In the genomic region with DNA sequence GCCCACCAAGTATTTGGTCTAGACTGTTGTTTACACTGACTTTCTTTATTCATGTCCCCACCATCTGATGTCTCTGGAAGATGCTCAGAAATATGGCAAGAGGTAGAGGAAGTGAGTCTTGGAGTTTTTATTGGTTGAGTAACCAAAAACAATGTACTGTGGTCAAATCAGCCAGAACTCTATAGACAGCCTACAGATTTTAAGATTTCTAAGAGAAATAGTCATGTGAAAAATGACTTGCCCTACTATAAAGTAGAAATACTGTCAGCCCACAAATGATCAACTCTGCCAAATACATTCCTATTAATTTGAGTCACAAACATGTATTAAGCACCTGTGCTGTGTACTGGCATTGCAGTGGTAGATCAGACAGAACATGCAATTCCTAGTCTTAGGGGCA, we compare ENCODE assay signal across 27 cellular contexts.
DNase-seq lines count a peak whose midpoint lies in the region; ATAC-seq and TF ChIP-seq lines count a peak whose summit lies in the region.
"Had no signal": no experiment of that assay in that cellular context is flagged by ENCODE, and none has a peak within 500 bp of the region (broad histone marks: within the 10 kb centered on the region; RNA-seq: fewer than 3 reads in every experiment).

No MANE protein-coding gene starts in this region.

- peaks cover 40% of the 10 kb centered on the region for H3K4me1 Mint-ChIP-seq in HFFc6 (ENCODE audit: low read depth)
- H3K4me1 Mint-ChIP-seq: activated CD4-positive, alpha-beta memory T cell treated with anti-CD3 and anti-CD28 coated beads, Interleukin-2, amount 10 ng/mL, durations not matched to agents 7 days and 5 days; naive B cell had no signal

- no peaks in the 10 kb centered on the region for H3K27me3 ChIP-seq in sigmoid colon
- H3K27me3 ChIP-seq in gastrocnemius medialis = no peaks in the 10 kb centered on the region
- H3K27me3 ChIP-seq: ascending aorta, SJSA1, transverse colon had no signal

- H3K27ac Mint-ChIP-seq in HFFc6 = peak overlapping the region; percentile 16; the same call in 1 of the 2 replicates
- H3K27ac Mint-ChIP-seq: activated CD4-positive, alpha-beta memory T cell treated with anti-CD3 and anti-CD28 coated beads, Interleukin-2, amount 10 ng/mL, durations not matched to agents 7 days and 5 days; activated T-cell treated with anti-CD3 and anti-CD28 coated beads, Interleukin-2, amount 50 U/mL, for 24 hours; effector memory CD8-positive, alpha-beta T cell; naive B cell; stimulated activated naive CD8-positive, alpha-beta T cell treated with anti-CD3 and anti-CD28 coated beads, Interleukin-15, Interleukin-2, amounts not matched to agents 100 ng/mL and 50 ng/mL, for 24 hours; WTC11 had no signal

- H3K9me3 Mint-ChIP-seq in HFFc6 = no peaks in the 10 kb centered on the region
- H3K9me3 Mint-ChIP-seq: activated CD4-positive, alpha-beta memory T cell treated with anti-CD3 and anti-CD28 coated beads, Interleukin-2, amount 10 ng/mL, durations not matched to agents 7 days and 5 days; activated T-cell treated with anti-CD3 and anti-CD28 coated beads, Interleukin-2, amount 50 U/mL, for 24 hours; stimulated activated naive CD8-positive, alpha-beta T cell treated with anti-CD3 and anti-CD28 coated beads, Interleukin-15, Interleukin-2, amounts not matched to agents 100 ng/mL and 50 ng/mL, for 24 hours had no signal

- no peak overlapping the region for H3K27ac ChIP-seq in sigmoid colon
- no peak overlapping the region for H3K27ac ChIP-seq in gastrocnemius medialis
- H3K27ac ChIP-seq: ascending aorta, KMS-11, parathyroid adenoma, SJSA1, transverse colon had no signal

- TF ChIP-seq CTCF in HFFc6 (IDR thresholded peaks at IDR 0.05) = no peak
- no peak for TF ChIP-seq CTCF in sigmoid colon (IDR thresholded peaks at IDR 0.05)
- no peak for TF ChIP-seq CTCF in gastrocnemius medialis (IDR thresholded peaks at IDR 0.05 in 4 of 5, conservative IDR thresholded peaks at IDR 0.05 in 1 of 5)

- H3K4me3 ChIP-seq in sigmoid colon (no peak overlapping the region), gastrocnemius medialis (no peak overlapping the region)
- H3K4me3 ChIP-seq: ascending aorta, SJSA1, transverse colon had no signal

- H3K4me3 Mint-ChIP-seq in HFFc6 = no peak overlapping the region
- H3K4me3 Mint-ChIP-seq: activated CD4-positive, alpha-beta memory T cell treated with anti-CD3 and anti-CD28 coated beads, Interleukin-2, amount 10 ng/mL, durations not matched to agents 7 days and 5 days; activated T-cell treated with anti-CD3 and anti-CD28 coated beads, Interleukin-2, amount 50 U/mL, for 24 hours; effector memory CD8-positive, alpha-beta T cell; naive B cell; stimulated activated naive CD8-positive, alpha-beta T cell treated with anti-CD3 and anti-CD28 coated beads, Interleukin-15, Interleukin-2, amounts not matched to agents 100 ng/mL and 50 ng/mL, for 24 hours; WTC11 had no signal

- no peaks in the 10 kb centered on the region; the same call in 1 of the 2 replicates for H3K36me3 Mint-ChIP-seq in HFFc6 (ENCODE audit: low read depth)
- H3K36me3 Mint-ChIP-seq: naive B cell, WTC11 had no signal

- peak; percentile 31 for DNase-seq in GM03348 (ENCODE audit: low spot score)
- DNase-seq in HFFc6 = peak; percentile 60
- DNase-seq in astrocyte of the hippocampus (ENCODE audit: low read depth, low spot score) = peak; percentile 11
- peak; percentile 28 for DNase-seq in kidney glomerular epithelial cell (lab: John Stamatoyannopoulos, UW)
- DNase-seq in NCI-H774 (lab: John Stamatoyannopoulos, UW) = no peak
- no peak for DNase-seq in sigmoid colon
- no peak for DNase-seq in NCI-H1436 (lab: John Stamatoyannopoulos, UW)
- no peak for DNase-seq in gastrocnemius medialis
- DNase-seq: activated CD4-positive, alpha-beta memory T cell treated with anti-CD3 and anti-CD28 coated beads, Interleukin-2, amount 10 ng/mL, durations not matched to agents 7 days and 5 days; activated naive CD4-positive, alpha-beta T cell treated with anti-CD3 and anti-CD28 coated beads, Interleukin-2, amount 50 U/mL, for 16 hours; activated T-cell treated with anti-CD3 and anti-CD28 coated beads, Interleukin-2, amount 50 U/mL, for 24 hours; AML-193; COR-L47; effector memory CD8-positive, alpha-beta T cell; hypothalamus; mesenchymal stem cell; naive B cell; NCI-H748 treated with DMSO at 0.1 percent for 48 hours; stimulated activated CD4-positive, alpha-beta T cell treated with anti-CD3 and anti-CD28 coated beads, Interleukin-2, amount 100 ng/mL, for 24 hours; T-helper 2 cell; transverse colon had no signal

- H3K36me3 ChIP-seq in sigmoid colon (no peaks in the 10 kb centered on the region), gastrocnemius medialis (no peaks in the 10 kb centered on the region)
- H3K36me3 ChIP-seq: ascending aorta, SJSA1, transverse colon had no signal

- intact Hi-C loops in sigmoid colon (cut with DNase I) = loop anchor here (10.0 kb wide), 1 partner anchor 432 kb away; a partner anchor contains a TSS
- intact Hi-C loops in gastrocnemius medialis (cut with DNase I; ENCODE audit: low total_unique reads) = no loop called here

- in situ Hi-C loops in gastrocnemius medialis (cut with MboI; ENCODE audit: low sequenced_read_pairs in 4 of 4) = no loop called here

- H3K27me3 Mint-ChIP-seq in HFFc6 (ENCODE audit: insufficient read depth) = peaks cover 2% of the 10 kb centered on the region; the same call in 1 of the 2 replicates
- H3K27me3 Mint-ChIP-seq: activated CD4-positive, alpha-beta memory T cell treated with anti-CD3 and anti-CD28 coated beads, Interleukin-2, amount 10 ng/mL, durations not matched to agents 7 days and 5 days; activated T-cell treated with anti-CD3 and anti-CD28 coated beads, Interleukin-2, amount 50 U/mL, for 24 hours; effector memory CD8-positive, alpha-beta T cell; stimulated activated naive CD8-positive, alpha-beta T cell treated with anti-CD3 and anti-CD28 coated beads, Interleukin-15, Interleukin-2, amounts not matched to agents 100 ng/mL and 50 ng/mL, for 24 hours had no signal

- no peaks in the 10 kb centered on the region for H3K4me1 ChIP-seq in sigmoid colon
- no peaks in the 10 kb centered on the region for H3K4me1 ChIP-seq in gastrocnemius medialis
- H3K4me1 ChIP-seq: ascending aorta, parathyroid adenoma, transverse colon had no signal

- TF ChIP-seq POLR2A in sigmoid colon (IDR thresholded peaks at IDR 0.05) (no peak), gastrocnemius medialis (IDR thresholded peaks at IDR 0.05) (no peak)

- no peak for TF ChIP-seq EP300 in sigmoid colon (IDR thresholded peaks at IDR 0.05)

- no peaks in the 10 kb centered on the region for H3K9me3 ChIP-seq in sigmoid colon
- H3K9me3 ChIP-seq in gastrocnemius medialis = no peaks in the 10 kb centered on the region
- H3K9me3 ChIP-seq: ascending aorta, SJSA1, transverse colon had no signal

- ATAC-seq in gastrocnemius medialis = no peak
- ATAC-seq: effector memory CD8-positive, alpha-beta T cell; WTC11 had no signal

Comparison
In these comparisons a context has a peak if more than half of its experiments do, and no peak if none do; other contexts are left out.
1. DNase-seq: peak in GM03348 (single experiment), HFFc6 (single experiment), astrocyte of the hippocampus (single experiment) and kidney glomerular epithelial cell (single experiment); none in NCI-H774 (single experiment), sigmoid colon (single experiment), NCI-H1436 (single experiment) and gastrocnemius medialis (0 of 2).